Comparison of ENCODE assay signal across 16 cellular contexts in the genomic region with DNA sequence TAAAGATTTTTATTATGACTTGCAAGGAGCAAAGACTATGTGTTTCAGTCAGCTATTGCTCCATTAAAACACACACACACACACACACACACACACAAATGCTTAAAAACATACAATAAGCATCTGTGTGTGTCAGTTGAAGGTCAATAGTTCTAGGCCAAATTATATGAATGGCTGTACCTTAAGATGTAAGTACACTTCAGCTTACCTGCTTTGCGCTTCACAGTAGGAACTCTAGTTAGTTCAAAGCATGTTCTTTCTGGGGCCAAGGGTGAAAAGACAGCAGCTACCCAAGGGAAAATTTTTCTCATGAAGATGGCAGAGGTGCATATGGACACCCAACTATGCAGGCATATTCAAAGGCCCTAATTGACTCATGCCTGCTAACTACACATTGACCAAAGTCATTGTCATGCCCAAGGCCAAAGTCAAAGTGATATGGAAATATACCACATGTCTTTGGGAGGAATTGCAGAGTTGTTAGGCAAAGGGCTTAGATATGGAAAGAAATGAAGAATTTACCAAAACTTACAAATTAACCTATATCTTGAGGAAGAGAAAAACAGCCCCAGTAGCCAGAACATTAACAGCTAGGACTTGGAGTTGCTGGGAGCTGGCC.
A peak's percentile ranks its signal among the peaks of the same experiment; 100 is the strongest.
DNase-seq lines count a peak whose midpoint lies in the region; ATAC-seq and TF ChIP-seq lines count a peak whose summit lies in the region.
"Had no signal": no experiment of that assay in that cellular context is flagged by ENCODE, and none has a peak within 500 bp of the region (broad histone marks: within the 10 kb centered on the region; RNA-seq: fewer than 3 reads in every experiment).

No MANE protein-coding gene starts in this region.

- ATAC-seq in activated naive CD8-positive, alpha-beta T cell treated with anti-CD3 and anti-CD28 coated beads, Interleukin-2, amount 10 ng/mL, durations not matched to agents 7 days and 5 days (ENCODE audit: low read depth), result no peak
- no peak for ATAC-seq in natural killer cell
- no peak for ATAC-seq in SK-N-SH treated with all-trans-retinoic acid at 6 μM for 48 hours
- ATAC-seq: A549 had no signal

- peak overlapping the region; percentile 17 for H3K27ac Mint-ChIP-seq in activated naive CD4-positive, alpha-beta T cell treated with anti-CD3 and anti-CD28 coated beads, Interleukin-2, amount 50 U/mL, for 24 hours
- peak overlapping the region; percentile 82 for H3K27ac Mint-ChIP-seq in activated naive CD8-positive, alpha-beta T cell treated with anti-CD3 and anti-CD28 coated beads, Interleukin-2, amount 10 ng/mL, durations not matched to agents 7 days and 5 days
- H3K27ac Mint-ChIP-seq in natural killer cell, result peak overlapping the region; percentile 96 to 100

- TF ChIP-seq CTCF in natural killer cell (IDR thresholded peaks at IDR 0.05), result no peak

- H3K27me3 Mint-ChIP-seq in activated naive CD4-positive, alpha-beta T cell treated with anti-CD3 and anti-CD28 coated beads, Interleukin-2, amount 50 U/mL, for 24 hours, result no peaks in the 10 kb centered on the region
- no peaks in the 10 kb centered on the region for H3K27me3 Mint-ChIP-seq in activated naive CD8-positive, alpha-beta T cell treated with anti-CD3 and anti-CD28 coated beads, Interleukin-2, amount 10 ng/mL, durations not matched to agents 7 days and 5 days
- no peaks in the 10 kb centered on the region for H3K27me3 Mint-ChIP-seq in natural killer cell (ENCODE audit: low read depth in 2 of 2)

- POLR2A ChIA-PET in activated naive CD8-positive, alpha-beta T cell treated with anti-CD3 and anti-CD28 coated beads, Interleukin-2, amount 10 ng/mL, durations not matched to agents 7 days and 5 days (lab: Charles Lee), result interaction anchor here (0.7 to 3.6 kb wide), 4 partner anchors 18 to 146 kb away, joined by 3 to 28 read pairs (median 4); a partner anchor contains a TSS

- H3K4me1 Mint-ChIP-seq in activated naive CD4-positive, alpha-beta T cell treated with anti-CD3 and anti-CD28 coated beads, Interleukin-2, amount 50 U/mL, for 24 hours, result peaks cover 48% of the 10 kb centered on the region
- H3K4me1 Mint-ChIP-seq in activated naive CD8-positive, alpha-beta T cell treated with anti-CD3 and anti-CD28 coated beads, Interleukin-2, amount 10 ng/mL, durations not matched to agents 7 days and 5 days, result peaks cover 37% of the 10 kb centered on the region
- H3K4me1 Mint-ChIP-seq in natural killer cell, result peaks cover 38 to 45% of the 10 kb centered on the region in 2 donors

- H3K36me3 Mint-ChIP-seq in activated naive CD4-positive, alpha-beta T cell treated with anti-CD3 and anti-CD28 coated beads, Interleukin-2, amount 50 U/mL, for 24 hours, result no peaks in the 10 kb centered on the region
- H3K36me3 Mint-ChIP-seq in activated naive CD8-positive, alpha-beta T cell treated with anti-CD3 and anti-CD28 coated beads, Interleukin-2, amount 10 ng/mL, durations not matched to agents 7 days and 5 days, result peaks cover 1% of the 10 kb centered on the region
- peaks cover 9% of the 10 kb centered on the region for H3K36me3 Mint-ChIP-seq in natural killer cell

- no peaks in the 10 kb centered on the region for H3K9me3 Mint-ChIP-seq in activated naive CD4-positive, alpha-beta T cell treated with anti-CD3 and anti-CD28 coated beads, Interleukin-2, amount 50 U/mL, for 24 hours
- no peaks in the 10 kb centered on the region for H3K9me3 Mint-ChIP-seq in activated naive CD8-positive, alpha-beta T cell treated with anti-CD3 and anti-CD28 coated beads, Interleukin-2, amount 10 ng/mL, durations not matched to agents 7 days and 5 days
- no peaks in the 10 kb centered on the region for H3K9me3 Mint-ChIP-seq in natural killer cell

- H3K4me3 Mint-ChIP-seq in activated naive CD4-positive, alpha-beta T cell treated with anti-CD3 and anti-CD28 coated beads, Interleukin-2, amount 50 U/mL, for 24 hours, result peak overlapping the region; percentile 36
- H3K4me3 Mint-ChIP-seq in activated naive CD8-positive, alpha-beta T cell treated with anti-CD3 and anti-CD28 coated beads, Interleukin-2, amount 10 ng/mL, durations not matched to agents 7 days and 5 days, result no peak overlapping the region
- peak overlapping the region; percentile 70 for H3K4me3 Mint-ChIP-seq in natural killer cell

- intact Hi-C loops in natural killer cell (cut with micrococcal nuclease), result no loop called here

- DNase-seq in activated naive CD4-positive, alpha-beta T cell (lab: John Stamatoyannopoulos, UW), result no peak
- DNase-seq in activated naive CD8-positive, alpha-beta T cell treated with anti-CD3 and anti-CD28 coated beads, Interleukin-2, amount 10 ng/mL, durations not matched to agents 7 days and 5 days, result no peak
- DNase-seq in natural killer cell (no peak), NCI-H1436 treated with DMSO at 0.1 percent for 48 hours (lab: John Stamatoyannopoulos, UW) (no peak), 8988T (no peak)
- DNase-seq: DMS79; NCI-H1105 treated with DMSO at 0.1 percent for 48 hours; NCI-H187; NCI-H2107; NCI-H510A; NCI-H748 treated with DMSO at 0.1 percent for 48 hours; NK-92 treated with Interleukin-12 subunit alpha and Interleukin-12 subunit beta, amount 100 ng/mL, for 24 hours; SHP77 had no signal

TF ChIP-seq in SK-N-SH treated with all-trans-retinoic acid at 6 μM for 48 hours, 23 proteins besides CTCF, POLR2A, EP300 and RAD21 (continues in another document):
- TF ChIP-seq TOX (CRISPR knock-in tag; IDR thresholded peaks at IDR 0.05; ENCODE audit: borderline replicate concordance) (no peak), ZFP3 (CRISPR knock-in tag; IDR thresholded peaks at IDR 0.05) (no peak), ZNF565 (CRISPR knock-in tag; conservative IDR thresholded peaks at IDR 0.05; ENCODE audit: low read depth) (no peak), ZFP30 (CRISPR knock-in tag; IDR thresholded peaks at IDR 0.05) (no peak), BACH2 (CRISPR knock-in tag; IDR thresholded peaks at IDR 0.05; ENCODE audit: borderline replicate concordance) (no peak), ZC3H10 (CRISPR knock-in tag; IDR thresholded peaks at IDR 0.05) (no peak), ISL1 (CRISPR knock-in tag; IDR thresholded peaks at IDR 0.05) (no peak)
- TF ChIP-seq, protein P1, sequence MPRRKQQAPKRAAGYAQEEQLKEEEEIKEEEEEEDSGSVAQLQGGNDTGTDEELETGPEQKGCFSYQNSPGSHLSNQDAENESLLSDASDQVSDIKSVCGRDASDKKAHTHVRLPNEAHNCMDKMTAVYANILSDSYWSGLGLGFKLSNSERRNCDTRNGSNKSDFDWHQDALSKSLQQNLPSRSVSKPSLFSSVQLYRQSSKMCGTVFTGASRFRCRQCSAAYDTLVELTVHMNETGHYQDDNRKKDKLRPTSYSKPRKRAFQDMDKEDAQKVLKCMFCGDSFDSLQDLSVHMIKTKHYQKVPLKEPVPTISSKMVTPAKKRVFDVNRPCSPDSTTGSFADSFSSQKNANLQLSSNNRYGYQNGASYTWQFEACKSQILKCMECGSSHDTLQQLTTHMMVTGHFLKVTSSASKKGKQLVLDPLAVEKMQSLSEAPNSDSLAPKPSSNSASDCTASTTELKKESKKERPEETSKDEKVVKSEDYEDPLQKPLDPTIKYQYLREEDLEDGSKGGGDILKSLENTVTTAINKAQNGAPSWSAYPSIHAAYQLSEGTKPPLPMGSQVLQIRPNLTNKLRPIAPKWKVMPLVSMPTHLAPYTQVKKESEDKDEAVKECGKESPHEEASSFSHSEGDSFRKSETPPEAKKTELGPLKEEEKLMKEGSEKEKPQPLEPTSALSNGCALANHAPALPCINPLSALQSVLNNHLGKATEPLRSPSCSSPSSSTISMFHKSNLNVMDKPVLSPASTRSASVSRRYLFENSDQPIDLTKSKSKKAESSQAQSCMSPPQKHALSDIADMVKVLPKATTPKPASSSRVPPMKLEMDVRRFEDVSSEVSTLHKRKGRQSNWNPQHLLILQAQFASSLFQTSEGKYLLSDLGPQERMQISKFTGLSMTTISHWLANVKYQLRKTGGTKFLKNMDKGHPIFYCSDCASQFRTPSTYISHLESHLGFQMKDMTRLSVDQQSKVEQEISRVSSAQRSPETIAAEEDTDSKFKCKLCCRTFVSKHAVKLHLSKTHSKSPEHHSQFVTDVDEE (CRISPR knock-in tag; IDR thresholded peaks at IDR 0.05), result no peak
- TF ChIP-seq, protein P2, sequence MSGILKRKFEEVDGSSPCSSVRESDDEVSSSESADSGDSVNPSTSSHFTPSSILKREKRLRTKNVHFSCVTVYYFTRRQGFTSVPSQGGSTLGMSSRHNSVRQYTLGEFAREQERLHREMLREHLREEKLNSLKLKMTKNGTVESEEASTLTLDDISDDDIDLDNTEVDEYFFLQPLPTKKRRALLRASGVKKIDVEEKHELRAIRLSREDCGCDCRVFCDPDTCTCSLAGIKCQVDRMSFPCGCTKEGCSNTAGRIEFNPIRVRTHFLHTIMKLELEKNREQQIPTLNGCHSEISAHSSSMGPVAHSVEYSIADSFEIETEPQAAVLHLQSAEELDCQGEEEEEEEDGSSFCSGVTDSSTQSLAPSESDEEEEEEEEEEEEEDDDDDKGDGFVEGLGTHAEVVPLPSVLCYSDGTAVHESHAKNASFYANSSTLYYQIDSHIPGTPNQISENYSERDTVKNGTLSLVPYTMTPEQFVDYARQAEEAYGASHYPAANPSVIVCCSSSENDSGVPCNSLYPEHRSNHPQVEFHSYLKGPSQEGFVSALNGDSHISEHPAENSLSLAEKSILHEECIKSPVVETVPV (CRISPR knock-in tag; IDR thresholded peaks at IDR 0.05), result no peak
- TF ChIP-seq, protein P3, sequence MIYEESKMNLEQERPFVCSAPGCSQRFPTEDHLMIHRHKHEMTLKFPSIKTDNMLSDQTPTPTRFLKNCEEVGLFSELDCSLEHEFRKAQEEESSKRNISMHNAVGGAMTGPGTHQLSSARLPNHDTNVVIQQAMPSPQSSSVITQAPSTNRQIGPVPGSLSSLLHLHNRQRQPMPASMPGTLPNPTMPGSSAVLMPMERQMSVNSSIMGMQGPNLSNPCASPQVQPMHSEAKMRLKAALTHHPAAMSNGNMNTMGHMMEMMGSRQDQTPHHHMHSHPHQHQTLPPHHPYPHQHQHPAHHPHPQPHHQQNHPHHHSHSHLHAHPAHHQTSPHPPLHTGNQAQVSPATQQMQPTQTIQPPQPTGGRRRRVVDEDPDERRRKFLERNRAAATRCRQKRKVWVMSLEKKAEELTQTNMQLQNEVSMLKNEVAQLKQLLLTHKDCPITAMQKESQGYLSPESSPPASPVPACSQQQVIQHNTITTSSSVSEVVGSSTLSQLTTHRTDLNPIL (CRISPR knock-in tag; IDR thresholded peaks at IDR 0.05; ENCODE audit: low read depth), result no peak

Comparison
In these comparisons a context has a peak if more than half of its experiments do, and no peak if none do; other contexts are left out.
1. H3K27ac Mint-ChIP-seq: peak in every context shown above with its lines; median percentile 98 in natural killer cell; 82 in activated naive CD8-positive, alpha-beta T cell treated with anti-CD3 and anti-CD28 coated beads, Interleukin-2, amount 10 ng/mL, durations not matched to agents 7 days and 5 days; 17 in activated naive CD4-positive, alpha-beta T cell treated with anti-CD3 and anti-CD28 coated beads, Interleukin-2, amount 50 U/mL, for 24 hours.